In genomic region chr16:2273484-2273883, GRCh38 we compare ENCODE assay signal across 17 cellular contexts. TPM values are rescaled to one million over a fixed set of nuclear protein-coding genes. Genes with fewer than 3 reads are reported as not detected.
"Had no signal": no experiment of that assay in that cellular context is flagged by ENCODE, and none has a peak within 500 bp of the region (broad histone marks: within the 10 kb centered on the region; RNA-seq: fewer than 3 reads in every experiment).

No MANE protein-coding gene starts in this region.

- H3K27me3 Mint-ChIP-seq: effector memory CD8-positive, alpha-beta T cell; memory B cell; naive thymus-derived CD4-positive, alpha-beta T cell; stimulated activated memory B cell treated with anti-CD40 and anti-IgM and Interleukin-4, amounts not matched to agents 10 μg/mL and 1 μg/mL and 100 μg/mL, for 72 hours had no signal

- H3K27ac Mint-ChIP-seq: activated T-cell treated with anti-CD3 and anti-CD28 coated beads, Interleukin-2, amount 50 U/mL, for 72 hours; memory B cell; naive thymus-derived CD4-positive, alpha-beta T cell; stimulated activated memory B cell treated with anti-CD40 and anti-IgM and Interleukin-4, amounts not matched to agents 10 μg/mL and 1 μg/mL and 100 μg/mL, for 72 hours had no signal

- DNase-seq: activated CD4-positive, alpha-beta T cell treated with anti-CD3 and anti-CD28 coated beads, Interleukin-2, amount 50 U/mL, for 4 hours; activated CD4-positive, CD25-positive, alpha-beta regulatory T cell treated with anti-CD3 and anti-CD28 coated beads, Interleukin-2, amount 50 U/mL, for 72 hours; activated effector memory CD4-positive, alpha-beta T cell treated with anti-CD3 and anti-CD28 coated beads, Interleukin-2, amount 50 U/mL, for 16 hours; activated naive CD4-positive, alpha-beta T cell treated with anti-CD3 and anti-CD28 coated beads, Interleukin-2, amount 50 U/mL, for 16 hours; activated T-cell treated with anti-CD3 and anti-CD28 coated beads, Interleukin-2, amount 50 U/mL, for 72 hours; cerebellar nuclear complex; dermis blood vessel endothelial cell; effector memory CD8-positive, alpha-beta T cell; naive thymus-derived CD4-positive, alpha-beta T cell; spleen; stimulated activated CD4-positive, alpha-beta T cell treated with anti-CD3 and anti-CD28 coated beads, Interleukin-4, amount 100 ng/mL, for 4 hours had no signal

- H3K36me3 ChIP-seq: breast epithelium had no signal

- ATAC-seq: activated T-cell treated with anti-CD3 and anti-CD28 coated beads, Interleukin-2, amount 50 U/mL, for 72 hours; effector memory CD8-positive, alpha-beta T cell; left lobe of liver; naive thymus-derived CD4-positive, alpha-beta T cell; stimulated activated memory B cell treated with anti-CD40 and anti-IgM and Interleukin-4, amounts not matched to agents 10 μg/mL and 1 μg/mL and 100 μg/mL, for 72 hours had no signal

- H3K9me3 ChIP-seq: ascending aorta, breast epithelium, spleen had no signal

- H3K4me3 Mint-ChIP-seq: activated T-cell treated with anti-CD3 and anti-CD28 coated beads, Interleukin-2, amount 50 U/mL, for 72 hours; effector memory CD8-positive, alpha-beta T cell; memory B cell; stimulated activated memory B cell treated with anti-CD40 and anti-IgM and Interleukin-4, amounts not matched to agents 10 μg/mL and 1 μg/mL and 100 μg/mL, for 72 hours had no signal

- H3K27me3 ChIP-seq: ascending aorta, breast epithelium, spleen had no signal

- H3K9me3 Mint-ChIP-seq: activated T-cell treated with anti-CD3 and anti-CD28 coated beads, Interleukin-2, amount 50 U/mL, for 72 hours; effector memory CD8-positive, alpha-beta T cell; memory B cell; naive thymus-derived CD4-positive, alpha-beta T cell; stimulated activated memory B cell treated with anti-CD40 and anti-IgM and Interleukin-4, amounts not matched to agents 10 μg/mL and 1 μg/mL and 100 μg/mL, for 72 hours had no signal

- H3K27ac ChIP-seq: ascending aorta, breast epithelium, parathyroid adenoma, spleen had no signal

- H2AFZ ChIP-seq: parathyroid adenoma had no signal

- H3K36me3 Mint-ChIP-seq: memory B cell; naive thymus-derived CD4-positive, alpha-beta T cell had no signal

- H3K4me3 ChIP-seq: ascending aorta, breast epithelium, spleen had no signal

RNA-seq across cellular contexts. Expression of gene DNASE1L2, which starts 37.2 kb away (rescaled TPM):
- total RNA-seq: ascending aorta had no signal
